In the genomic region with DNA sequence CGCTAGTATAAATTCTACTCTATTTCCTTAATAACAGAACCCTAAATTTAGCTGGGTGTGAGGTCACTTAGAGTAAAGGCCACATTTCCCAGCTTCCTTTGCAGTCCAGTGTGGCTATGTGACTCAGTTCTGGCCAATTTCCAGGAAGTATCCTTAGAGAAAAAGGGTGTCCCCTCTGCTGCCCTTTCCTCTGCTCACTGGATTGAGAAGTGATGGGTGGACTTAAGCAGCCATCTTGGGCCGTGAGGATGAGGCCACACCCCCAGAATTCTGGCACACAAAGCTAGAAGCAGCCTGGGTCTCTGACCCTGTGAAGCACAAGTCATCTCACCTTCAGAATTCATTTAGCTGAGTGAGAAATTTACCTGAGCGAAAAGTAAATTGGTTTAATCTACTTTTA, we compare ENCODE assay signal across 26 cellular contexts. TPM values are rescaled to one million over a fixed set of nuclear protein-coding genes. Genes with fewer than 3 reads are reported as not detected.
"Had no signal": no experiment of that assay in that cellular context is flagged by ENCODE, and none has a peak within 500 bp of the region (broad histone marks: within the 10 kb centered on the region; RNA-seq: fewer than 3 reads in every experiment).

No MANE protein-coding gene starts in this region.

- ATAC-seq: left colon; left ventricle myocardium superior; natural killer cell treated with Interleukin-12 subunit alpha and Interleukin-12 subunit beta and Interleukin-15 and Interleukin-18, amount 100 ng/mL, for 72 hours; right cardiac atrium; stimulated activated memory B cell treated with anti-CD40 and anti-IgM and Interleukin-4, amounts not matched to agents 10 μg/mL and 1 μg/mL and 100 μg/mL, for 72 hours had no signal

- FAIRE-seq: endothelial cell of umbilical vein, kidney had no signal

- H3K27ac ChIP-seq: hepatocyte, neural progenitor cell, ovary, spleen, tibial artery, upper lobe of left lung, uterus had no signal

- H3K4me2 ChIP-seq: hepatocyte, neural progenitor cell had no signal

- H2AFZ ChIP-seq: hepatocyte, neural progenitor cell had no signal

- H3K4me3 ChIP-seq: hepatocyte, lung, neural progenitor cell, ovary, spleen, tibial artery, upper lobe of left lung, uterus had no signal

- H3K36me3 ChIP-seq: neural progenitor cell, ovary, spleen, tibial artery, upper lobe of left lung, uterus had no signal

- DNase-seq: dermis blood vessel endothelial cell; endodermal cell; erythroblast; foreskin melanocyte; head of caudate nucleus; kidney; left colon; left ventricle myocardium superior; mesenchymal stem cell; midbrain; nucleus accumbens; ovary; right cardiac atrium; spleen; stimulated activated CD4-positive, alpha-beta T cell treated with anti-CD3 and anti-CD28 coated beads, Interleukin-15, amount 100 ng/mL, for 24 hours; stimulated activated CD4-positive, alpha-beta T cell treated with anti-CD3 and anti-CD28 coated beads, Interleukin-1b, Interleukin-23, amount 100 ng/mL, for 48 hours; stimulated activated CD4-positive, alpha-beta T cell treated with anti-CD3 and anti-CD28 coated beads, Interleukin-4, amount 100 ng/mL, for 24 hours; tibial artery; upper lobe of left lung; uterus had no signal

- H3K9me3 ChIP-seq: ovary, upper lobe of left lung, uterus had no signal

- H3K27me3 ChIP-seq: hepatocyte, neural progenitor cell, ovary, upper lobe of left lung, uterus had no signal

- H3K4me1 ChIP-seq: neural progenitor cell, spleen, tibial artery, uterus had no signal

- H3K79me2 ChIP-seq: hepatocyte had no signal

- H3K9ac ChIP-seq: neural progenitor cell had no signal

RNA-seq across cellular contexts. Expression of gene RASD2, which starts 11.7 kb away (rescaled TPM):
- total RNA-seq: endothelial cell of umbilical vein had no signal
- polyA plus RNA-seq: endothelial cell of umbilical vein had no signal
